In genomic region chr12:132634411-132634990, GRCh38 we compare ENCODE assay signal across 24 cellular contexts. TPM values are rescaled to one million over a fixed set of nuclear protein-coding genes. Genes with fewer than 3 reads are reported as not detected.
"Had no signal": no experiment of that assay in that cellular context is flagged by ENCODE, and none has a peak within 500 bp of the region (broad histone marks: within the 10 kb centered on the region; RNA-seq: fewer than 3 reads in every experiment).

No MANE protein-coding gene starts in this region.

- H3K9me3 Mint-ChIP-seq: mesothelial cell of epicardium; natural killer cell treated with Interleukin-12 subunit alpha and Interleukin-12 subunit beta and Interleukin-15 and Interleukin-18, amount 100 ng/mL, for 72 hours had no signal

- ATAC-seq: left colon had no signal

- H3K4me3 Mint-ChIP-seq: mesothelial cell of epicardium; natural killer cell treated with Interleukin-12 subunit alpha and Interleukin-12 subunit beta and Interleukin-15 and Interleukin-18, amount 100 ng/mL, for 72 hours had no signal

- H3K27me3 ChIP-seq: adrenal gland, upper lobe of left lung had no signal

- H3K27ac Mint-ChIP-seq: mesothelial cell of epicardium had no signal

- H3K27me3 Mint-ChIP-seq: natural killer cell treated with Interleukin-12 subunit alpha and Interleukin-12 subunit beta and Interleukin-15 and Interleukin-18, amount 100 ng/mL, for 72 hours had no signal

- DNase-seq: activated CD4-positive, alpha-beta T cell treated with anti-CD3 and anti-CD28 coated beads for 1 hour; activated CD8-positive, alpha-beta memory T cell treated with anti-CD3 and anti-CD28 coated beads for 24 hours; activated CD8-positive, alpha-beta memory T cell treated with anti-CD3 and anti-CD28 coated beads, Interleukin-2, amount 50 U/mL, for 48 hours; activated naive CD4-positive, alpha-beta T cell; adrenal gland; foreskin melanocyte; glutamatergic neuron; hippocampal formation; islet precursor cell; left colon; nucleus accumbens; SW 1271; T-helper 2 cell; upper lobe of left lung; WERI-Rb-1 had no signal

- H3K4me1 ChIP-seq: adrenal gland, upper lobe of left lung had no signal

- H3K27ac ChIP-seq: adrenal gland, epithelial cell of prostate, thoracic aorta, upper lobe of left lung, WERI-Rb-1 had no signal

- H3K9me3 ChIP-seq: adrenal gland, thoracic aorta, upper lobe of left lung had no signal

- H3K4me1 Mint-ChIP-seq: mesothelial cell of epicardium had no signal

- H3K4me3 ChIP-seq: adrenal gland, lung, thoracic aorta, upper lobe of left lung had no signal

RNA-seq across cellular contexts. Expression of gene P2RX2, which starts 15.9 kb away (rescaled TPM):
- total RNA-seq: bronchial epithelial cell; dermis microvascular lymphatic vessel endothelial cell; fibroblast of lung; natural killer cell treated with Interleukin-12 subunit alpha and Interleukin-12 subunit beta and Interleukin-15 and Interleukin-18, amount 100 ng/mL, for 72 hours; skeletal muscle tissue; thoracic aorta had no signal

RNA-seq across cellular contexts. Expression of gene LRCOL1, which starts 24.1 kb away (rescaled TPM):
- total RNA-seq: bronchial epithelial cell; left colon; mesothelial cell of epicardium; natural killer cell treated with Interleukin-12 subunit alpha and Interleukin-12 subunit beta and Interleukin-15 and Interleukin-18, amount 100 ng/mL, for 72 hours; thoracic aorta had no signal
